11 cellular contexts compared by ENCODE assay signal in the genomic region with DNA sequence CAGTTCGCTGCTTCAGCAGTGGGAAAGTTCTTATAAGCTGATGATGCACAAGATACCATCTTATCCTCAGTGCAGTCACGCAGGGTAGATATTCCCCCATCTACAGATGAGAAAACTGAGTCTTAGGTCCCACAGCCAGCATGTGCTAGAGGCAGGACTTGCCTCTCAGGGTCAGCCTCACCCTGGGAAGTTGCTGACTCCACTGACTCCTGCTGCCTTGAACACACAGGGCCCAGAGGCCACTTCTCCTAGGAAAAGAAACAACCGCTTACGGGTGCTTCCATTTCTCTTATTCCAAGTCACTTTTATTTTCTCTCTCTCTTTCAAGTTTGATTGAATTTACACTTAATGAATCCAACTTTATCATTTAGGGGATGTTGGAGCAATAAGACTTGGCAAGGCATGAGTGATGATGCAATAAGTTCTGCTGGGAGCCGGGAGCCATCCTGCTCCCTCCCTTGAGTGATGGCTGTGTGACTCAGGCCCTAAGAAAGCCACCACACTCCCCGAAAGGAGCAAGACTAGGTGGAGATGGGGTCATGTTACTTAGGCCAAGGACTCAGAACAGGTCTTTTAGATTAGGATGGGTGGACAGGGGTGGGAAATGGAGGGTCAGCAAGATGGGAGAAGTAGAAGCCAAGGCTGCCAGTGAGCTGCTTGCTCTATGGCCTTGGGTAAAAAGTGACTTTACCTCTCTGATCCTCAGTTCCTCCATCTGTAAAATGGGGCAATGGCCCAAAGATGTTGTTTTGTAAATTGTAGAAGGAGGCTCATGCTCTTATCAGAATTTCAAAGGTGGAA.
DNase-seq lines count a peak whose midpoint lies in the region; ATAC-seq, FAIRE-seq and TF ChIP-seq lines count a peak whose summit lies in the region.
"Had no signal": no experiment of that assay in that cellular context is flagged by ENCODE, and none has a peak within 500 bp of the region (broad histone marks: within the 10 kb centered on the region; RNA-seq: fewer than 3 reads in every experiment).

No MANE protein-coding gene starts in this region.

- intact Hi-C loops in naive thymus-derived CD4-positive, alpha-beta T cell (cut with micrococcal nuclease): no loop called here

- CTCF ChIA-PET in naive thymus-derived CD4-positive, alpha-beta T cell (lab: Charles Lee): interaction anchor here (0.7 kb wide), 1 partner anchor 536 kb away, joined by 4 read pairs; no protein-coding TSS in a partner anchor

- peaks cover 6% of the 10 kb centered on the region for H3K27me3 ChIP-seq in astrocyte (ENCODE audit: insufficient read depth, low read length)
- no peaks in the 10 kb centered on the region for H3K27me3 ChIP-seq in right atrium auricular region
- peaks cover 0 to 6% of the 10 kb centered on the region in 2 donors for H3K27me3 ChIP-seq in naive thymus-derived CD4-positive, alpha-beta T cell (ENCODE audit: control insufficient read depth in 2 of 2, insufficient read depth in 2 of 2, low read length in 2 of 2)

- no peak overlapping the region for H2AFZ ChIP-seq in astrocyte (ENCODE audit: low read depth, low read length)

- no peaks in the 10 kb centered on the region for H3K9me3 Mint-ChIP-seq in astrocyte (ENCODE audit: unreplicated experiment)
- H3K9me3 Mint-ChIP-seq in type B pancreatic cell: no peaks in the 10 kb centered on the region
- no peaks in the 10 kb centered on the region for H3K9me3 Mint-ChIP-seq in naive thymus-derived CD4-positive, alpha-beta T cell
- H3K9me3 Mint-ChIP-seq: dendritic cell treated with granulocyte-macrophage colony-stimulating factor and Interleukin-4, amounts not matched to agents 40 ng/mL and 50 ng/mL, for 4 days; nephron had no signal

- H3K36me3 ChIP-seq in astrocyte (ENCODE audit: insufficient read depth, low read length): no peaks in the 10 kb centered on the region
- no peaks in the 10 kb centered on the region for H3K36me3 ChIP-seq in right atrium auricular region
- no peaks in the 10 kb centered on the region for H3K36me3 ChIP-seq in naive thymus-derived CD4-positive, alpha-beta T cell (ENCODE audit: control insufficient read depth in 2 of 3, insufficient read depth in 3 of 3, low read length in 3 of 3)

- no peaks in the 10 kb centered on the region for H3K9me3 ChIP-seq in astrocyte (ENCODE audit: insufficient read depth, low read depth, low read length)
- no peaks in the 10 kb centered on the region for H3K9me3 ChIP-seq in right atrium auricular region
- H3K9me3 ChIP-seq in naive thymus-derived CD4-positive, alpha-beta T cell (ENCODE audit: control insufficient read depth in 2 of 3, low read length in 3 of 3): no peaks in the 10 kb centered on the region

- H3K4me3 ChIP-seq in astrocyte (ENCODE audit: insufficient read depth, low read depth, low read length) (no peak overlapping the region), right atrium auricular region (no peak overlapping the region)
- no peak overlapping the region for H3K4me3 ChIP-seq in naive thymus-derived CD4-positive, alpha-beta T cell (ENCODE audit: low read length)

- no peak overlapping the region for H3K27ac ChIP-seq in astrocyte (ENCODE audit: low read depth, low read length)
- H3K27ac ChIP-seq in right atrium auricular region: peak overlapping the region in 1 of 2 donors; percentile 15
- no peak overlapping the region for H3K27ac ChIP-seq in naive thymus-derived CD4-positive, alpha-beta T cell (ENCODE audit: low read depth, low read length)

- no peaks in the 10 kb centered on the region for H3K79me2 ChIP-seq in astrocyte (ENCODE audit: insufficient read depth, low read length)

- H3K27ac Mint-ChIP-seq in astrocyte (ENCODE audit: unreplicated experiment) (peak overlapping the region; percentile 41), type B pancreatic cell (no peak overlapping the region)
- no peak overlapping the region for H3K27ac Mint-ChIP-seq in naive thymus-derived CD4-positive, alpha-beta T cell
- H3K27ac Mint-ChIP-seq: dendritic cell treated with granulocyte-macrophage colony-stimulating factor and Interleukin-4, amounts not matched to agents 40 ng/mL and 50 ng/mL, for 4 days; nephron had no signal

- H3K4me1 Mint-ChIP-seq in astrocyte (ENCODE audit: low read depth, unreplicated experiment) (peaks cover 7% of the 10 kb centered on the region), type B pancreatic cell (ENCODE audit: unreplicated experiment) (peaks cover 11% of the 10 kb centered on the region)
- H3K4me1 Mint-ChIP-seq in naive thymus-derived CD4-positive, alpha-beta T cell: peaks cover 0 to 4% (median 0%) of the 10 kb centered on the region in 7 donors
- H3K4me1 Mint-ChIP-seq: nephron had no signal

- TF ChIP-seq CTCF in astrocyte (IDR thresholded peaks at IDR 0.05; ENCODE audit: insufficient read depth, low read depth, low read length): no peak
- no peak for TF ChIP-seq CTCF in right atrium auricular region (IDR thresholded peaks at IDR 0.05)
- TF ChIP-seq CTCF in type B pancreatic cell (conservative IDR thresholded peaks at IDR 0.05): no peak

- FAIRE-seq in astrocyte (lab: Jason Lieb, UNC): peak; percentile 64
- FAIRE-seq: GM12891 had no signal

- H3K4me3 Mint-ChIP-seq in astrocyte (ENCODE audit: unreplicated experiment): no peak overlapping the region
- no peak overlapping the region for H3K4me3 Mint-ChIP-seq in type B pancreatic cell
- no peak overlapping the region for H3K4me3 Mint-ChIP-seq in naive thymus-derived CD4-positive, alpha-beta T cell
- H3K4me3 Mint-ChIP-seq: dendritic cell treated with granulocyte-macrophage colony-stimulating factor and Interleukin-4, amounts not matched to agents 40 ng/mL and 50 ng/mL, for 4 days; nephron had no signal

- no peak overlapping the region for H3K9ac ChIP-seq in astrocyte (ENCODE audit: low read length)

- no peak for ATAC-seq in naive thymus-derived CD4-positive, alpha-beta T cell

- DNase-seq in HS-27A (ENCODE audit: low read depth): peak; percentile 24
- DNase-seq in astrocyte (ENCODE audit: low read depth): peak; percentile 72
- peak; percentile 71 for DNase-seq in right atrium auricular region (ENCODE audit: low spot score)
- peak; percentile 20 for DNase-seq in type B pancreatic cell (ENCODE audit: extremely low spot score, unreplicated experiment)
- no peak for DNase-seq in NCI-H187 (lab: John Stamatoyannopoulos, UW)
- no peak for DNase-seq in naive thymus-derived CD4-positive, alpha-beta T cell
- DNase-seq in NCI-H2081 treated with DMSO at 0.1 percent for 48 hours (lab: John Stamatoyannopoulos, UW): no peak
- DNase-seq: activated CD4-positive, alpha-beta T cell treated with anti-CD3 and anti-CD28 coated beads, Interleukin-2, amount 50 U/mL, for 4 hours had no signal

- POLR2A ChIA-PET in naive thymus-derived CD4-positive, alpha-beta T cell (lab: Charles Lee): no interaction called here

- H3K4me1 ChIP-seq in astrocyte (ENCODE audit: insufficient read depth, low read length) (peaks cover 5% of the 10 kb centered on the region), right atrium auricular region (peaks cover 0 to 4% of the 10 kb centered on the region in 2 donors)
- no peaks in the 10 kb centered on the region for H3K4me1 ChIP-seq in naive thymus-derived CD4-positive, alpha-beta T cell (ENCODE audit: control insufficient read depth in 2 of 2, insufficient read depth in 2 of 2, low read length in 2 of 2)

- no peak overlapping the region for H3K4me2 ChIP-seq in astrocyte (ENCODE audit: low read length)

- H3K36me3 Mint-ChIP-seq in astrocyte (ENCODE audit: low read depth, unreplicated experiment) (no peaks in the 10 kb centered on the region), type B pancreatic cell (no peaks in the 10 kb centered on the region)
- no peaks in the 10 kb centered on the region for H3K36me3 Mint-ChIP-seq in naive thymus-derived CD4-positive, alpha-beta T cell

- H3K27me3 Mint-ChIP-seq in astrocyte (ENCODE audit: low read depth, unreplicated experiment) (peaks cover 5% of the 10 kb centered on the region), type B pancreatic cell (peaks cover 4% of the 10 kb centered on the region)
- peaks cover 12 to 41% (median 19%) of the 10 kb centered on the region in 5 donors for H3K27me3 Mint-ChIP-seq in naive thymus-derived CD4-positive, alpha-beta T cell

- H4K20me1 ChIP-seq in astrocyte (ENCODE audit: insufficient read depth, low read length): no peaks in the 10 kb centered on the region

Comparison
In these comparisons a context has a peak if more than half of its experiments do, and no peak if none do; other contexts are left out.
1. DNase-seq: peak in HS-27A (single experiment), astrocyte (single experiment), right atrium auricular region (single experiment) and type B pancreatic cell (single experiment); none in NCI-H187 (0 of 2), naive thymus-derived CD4-positive, alpha-beta T cell (0 of 9) and NCI-H2081 treated with DMSO at 0.1 percent for 48 hours (single experiment).